In the genomic region with DNA sequence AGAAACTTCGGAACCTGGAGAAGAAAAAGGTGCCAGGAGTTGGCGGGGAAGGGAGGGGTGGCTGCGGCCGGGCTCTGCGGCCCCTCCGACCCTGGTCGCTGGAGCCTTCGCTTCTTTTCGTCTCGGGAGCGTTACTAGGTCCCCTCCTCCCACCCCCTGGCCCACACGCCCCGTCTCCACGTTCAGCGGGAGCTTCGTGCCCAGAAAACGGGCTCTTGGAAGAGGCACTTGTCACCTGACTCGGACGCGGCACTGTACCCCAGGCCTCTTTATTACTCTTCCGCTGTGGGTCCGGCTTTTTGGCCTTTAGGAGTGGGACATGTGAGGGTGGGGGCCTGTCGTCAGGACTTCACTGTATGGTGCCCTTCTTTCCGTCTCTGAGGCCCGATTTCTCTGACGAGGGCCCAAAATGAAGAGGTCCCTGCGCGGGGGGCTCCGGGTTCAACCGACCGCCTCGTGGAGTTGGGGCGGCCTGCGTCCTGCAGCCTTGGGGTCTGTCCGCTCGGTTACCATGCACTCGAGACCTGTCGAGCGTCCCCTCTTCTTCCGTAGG, we compare ENCODE assay signal across 7 cellular contexts. TPM values are rescaled to one million over a fixed set of nuclear protein-coding genes. Genes with fewer than 3 reads are reported as not detected.
DNase-seq lines count a peak whose midpoint lies in the region; ATAC-seq and TF ChIP-seq lines count a peak whose summit lies in the region.

No MANE protein-coding gene starts in this region.

- no peak for TF ChIP-seq POLR2A in sigmoid colon (IDR thresholded peaks at IDR 0.05)

- no peaks in the 10 kb centered on the region for H3K27me3 ChIP-seq in left ventricle myocardium inferior (ENCODE audit: low read depth)
- no peaks in the 10 kb centered on the region for H3K27me3 ChIP-seq in sigmoid colon

- H3K4me1 ChIP-seq in left ventricle myocardium inferior (peaks cover 66% of the 10 kb centered on the region), sigmoid colon (peaks cover 0 to 49% (median 42%) of the 10 kb centered on the region in 4 donors)

- H3K27ac ChIP-seq in left ventricle myocardium inferior (replicated peaks) (peak overlapping the region; percentile 99), sigmoid colon (peak overlapping the region; percentile 98 to 99 (median 98))

- intact Hi-C loops in left ventricle myocardium inferior (cut with micrococcal nuclease), result loop anchor here (10.0 kb wide), 1 partner anchor 52 kb away; a partner anchor contains a TSS
- intact Hi-C loops in sigmoid colon (cut with DNase I), result loop anchor here (1.0 to 10.0 kb wide), 6 partner anchors 53 to 1015 kb away; a partner anchor contains a TSS

- H3K9me3 ChIP-seq in left ventricle myocardium inferior (replicated peaks), result no peaks in the 10 kb centered on the region
- no peaks in the 10 kb centered on the region for H3K9me3 ChIP-seq in sigmoid colon

- no peak for TF ChIP-seq EP300 in sigmoid colon (IDR thresholded peaks at IDR 0.05)

- peak overlapping the region; percentile 98 for H3K4me3 ChIP-seq in LNCaP clone FGC (ENCODE audit: low read depth, low read length)
- peak overlapping the region; percentile 92 for H3K4me3 ChIP-seq in left ventricle myocardium inferior
- peak overlapping the region; percentile 84 to 98 (median 93) for H3K4me3 ChIP-seq in sigmoid colon

- TF ChIP-seq CTCF in LNCaP clone FGC (IDR thresholded peaks at IDR 0.05; ENCODE audit: control insufficient read depth, extremely low read depth, insufficient read depth) (no peak), left ventricle myocardium inferior (IDR thresholded peaks at IDR 0.05; ENCODE audit: borderline replicate concordance) (no peak), sigmoid colon (IDR thresholded peaks at IDR 0.05) (no peak)

- 0% methylated on average over 40 of the region's 40 CpGs for WGBS in sigmoid colon, 2 donors

- ATAC-seq in GM19023 (IDR thresholded peaks at IDR 0.05; ENCODE audit: unreplicated experiment), result peak; percentile 0
- ATAC-seq in GM18873 (IDR thresholded peaks at IDR 0.05; ENCODE audit: low FRiP score, unreplicated experiment), result no peak
- no peak for ATAC-seq in HG03108 (IDR thresholded peaks at IDR 0.05; ENCODE audit: unreplicated experiment)

- H3K36me3 ChIP-seq in left ventricle myocardium inferior, result peaks cover 11% of the 10 kb centered on the region
- H3K36me3 ChIP-seq in sigmoid colon, result peaks cover 0 to 13% (median 0%) of the 10 kb centered on the region in 4 donors

- DNase-seq in LNCaP clone FGC (ENCODE audit: low read depth) (no peak), left ventricle myocardium inferior (peak; percentile 21), sigmoid colon (peak; percentile 66)
- peak; percentile 38 for DNase-seq in activated naive CD4-positive, alpha-beta T cell treated with Interleukin-2 at 50 U/mL for 16 hours

RNA-seq across cellular contexts. Expression of a gene that starts 1.2 kb away (rescaled TPM):
- total RNA-seq in left ventricle myocardium inferior (112 TPM), sigmoid colon (100 to 1,000 TPM; 107 to 118 (median 113) TPM)
- 10 to 100 TPM; 63.1 to 92.5 (median 65.7) TPM for polyA plus RNA-seq in sigmoid colon

RNA-seq across cellular contexts. Expression of a gene that starts 52.7 kb away (rescaled TPM):
- total RNA-seq in left ventricle myocardium inferior (22.3 TPM), sigmoid colon (10 to 100 TPM; 13.2 to 28.0 (median 19.4) TPM)
- 10 to 100 TPM in 1 of 3 donors, 1 to 10 TPM in 2; 5.3 to 35.4 (median 7.2) TPM for polyA plus RNA-seq in sigmoid colon
